ENCODE assay signal across 1 cellular context in genomic region chr2:20051518-20052228, GRCh38.
TF ChIP-seq lines count a peak whose summit lies in the region.

TSS of gene LAPTM4A (minus strand) at chr2:20051628. CDS start at chr2:20051520, 108 bp downstream.

TF ChIP-seq in SK-N-SH, 30 proteins besides CTCF, POLR2A, EP300 and RAD21 (continued from another document):
- TF ChIP-seq PBX3 (IDR thresholded peaks at IDR 0.05) (peak; percentile 99), GATA2 (CRISPR knock-in tag; IDR thresholded peaks at IDR 0.05) (peak; percentile 54; the same call in 1 of the 2 replicates), USF2 (IDR thresholded peaks at IDR 0.05; ENCODE audit: borderline replicate concordance, low read depth, low read length) (peak; percentile 40; the same call in 1 of the 2 replicates), MAX (IDR thresholded peaks at IDR 0.05; ENCODE audit: low read depth) (peak; percentile 86)
